ENCODE assay signal across 11 cellular contexts in genomic region chr1:16099412-16099811, GRCh38. TPM values are rescaled to one million over a fixed set of nuclear protein-coding genes. Genes with fewer than 3 reads are reported as not detected.
"Had no signal": no experiment of that assay in that cellular context is flagged by ENCODE, and none has a peak within 500 bp of the region (broad histone marks: within the 10 kb centered on the region; RNA-seq: fewer than 3 reads in every experiment).

No MANE protein-coding gene starts in this region.

- ATAC-seq: HCT116 had no signal

- H3K9ac ChIP-seq: GM23248 had no signal

- H3K4me2 ChIP-seq: GM23338 had no signal

- FAIRE-seq: H1, H54 had no signal

- H3K4me1 ChIP-seq: HAP-1 had no signal

- DNase-seq: GM23248, GOT3, H9, HCEC 1CT, HFFc6 had no signal

- H3K27ac ChIP-seq: GM23248 had no signal

- H2AFZ ChIP-seq: GM23248 had no signal

- H3K36me3 ChIP-seq: HAP-1 had no signal

- H3K4me3 ChIP-seq: GM23248, GM23338, HAP-1 had no signal

RNA-seq across cellular contexts. Expression of gene CLCNKB, which starts 55.8 kb away (rescaled TPM):
- total RNA-seq: GM23248, H4 had no signal
- polyA plus RNA-seq: GM23248 had no signal
